Comparison of ENCODE assay signal across 8 cellular contexts in the genomic region with DNA sequence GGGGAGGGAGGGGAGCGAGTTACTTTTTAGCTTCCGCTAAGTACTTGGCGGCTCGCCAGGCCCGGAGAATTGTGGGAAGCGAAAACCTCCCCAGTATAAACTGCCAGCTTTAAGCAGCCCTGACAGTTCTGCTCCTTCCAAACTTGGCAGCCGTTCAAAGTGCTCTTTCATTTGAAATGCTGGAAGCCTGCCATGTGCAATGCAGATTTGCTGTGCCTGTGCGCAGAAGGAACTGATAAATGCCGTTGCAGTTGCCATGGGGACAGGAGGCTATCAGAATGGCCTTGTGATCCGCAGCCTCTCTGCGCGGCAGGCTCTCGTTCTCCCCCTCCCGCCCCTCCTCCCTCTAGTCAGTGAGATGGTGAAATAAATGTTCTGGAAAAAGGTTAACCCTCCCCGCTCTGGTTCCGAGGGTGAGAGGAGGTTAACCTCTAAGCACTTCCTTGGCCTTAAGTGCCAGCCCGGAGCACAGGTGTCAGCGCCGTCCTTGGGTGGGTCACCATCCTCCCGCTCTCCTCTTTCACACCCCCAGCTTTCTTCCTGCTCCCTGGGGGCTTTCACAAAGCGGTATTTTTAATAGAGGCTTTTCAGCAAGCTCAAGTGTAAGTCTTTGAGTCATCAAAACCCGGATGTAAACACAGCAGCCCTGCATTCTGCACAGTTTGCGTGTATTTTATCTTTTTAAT. TPM values are rescaled to one million over a fixed set of nuclear protein-coding genes. Genes with fewer than 3 reads are reported as not detected.
DNase-seq lines count a peak whose midpoint lies in the region; ATAC-seq and TF ChIP-seq lines count a peak whose summit lies in the region.

No MANE protein-coding gene starts in this region.

- no peaks in the 10 kb centered on the region for H3K36me3 ChIP-seq in BE2C

- no peaks in the 10 kb centered on the region for H3K27me3 ChIP-seq in BE2C

- ATAC-seq in GM19395 (IDR thresholded peaks at IDR 0.05; ENCODE audit: unreplicated experiment) (peak; percentile 61), HG03565 (IDR thresholded peaks at IDR 0.05; ENCODE audit: unreplicated experiment) (peak; percentile 52)

- peak overlapping the region; percentile 38 for H3K4me3 ChIP-seq in BE2C (ENCODE audit: low read depth, low read length)
- no peak overlapping the region for H3K4me3 ChIP-seq in lower leg skin (ENCODE audit: low read depth, poor library complexity, severe bottlenecking)

- peaks cover 68% of the 10 kb centered on the region for H3K4me1 ChIP-seq in BE2C

- TF ChIP-seq CTCF in BE2C (IDR thresholded peaks at IDR 0.05; ENCODE audit: low read depth, low read length), result no peak
- no peak for TF ChIP-seq CTCF in lower leg skin (IDR thresholded peaks at IDR 0.05)

- intact Hi-C loops in lower leg skin (cut with DNase I; ENCODE audit: low total_unique reads), result no loop called here

- TF ChIP-seq POLR2A in lower leg skin (IDR thresholded peaks at IDR 0.05), result no peak

- WGBS in lower leg skin, 2 donors, result 0 to 1% methylated on average over 23 of the region's 23 CpGs

- no peaks in the 10 kb centered on the region for H3K9me3 ChIP-seq in BE2C

- peak; percentile 100 for DNase-seq in BE2C
- peak; percentile 99 for DNase-seq in NCI-H748 treated with DMSO at 0.1 percent for 48 hours (lab: John Stamatoyannopoulos, UW)
- DNase-seq in activated CD4-positive, alpha-beta T cell treated with anti-CD3 and anti-CD28 coated beads, Interleukin-2, amount 50 U/mL, for 4 hours, result peak; percentile 95 to 96
- DNase-seq in dermis microvascular lymphatic vessel endothelial cell (ENCODE audit: low read depth in 2 of 2), result peak; percentile 99
- DNase-seq in lower leg skin (ENCODE audit: low spot score in 2 of 2), result peak; percentile 99 to 100
- DNase-seq in stimulated activated CD4-positive, alpha-beta T cell treated with anti-CD3 and anti-CD28 coated beads, Interleukin-4, amount 100 ng/mL, for 4 hours, result peak; percentile 94

RNA-seq across cellular contexts. Expression of gene IRF2BPL, which starts 11.9 kb away (rescaled TPM):
- 148 TPM for polyA plus RNA-seq in BE2C (2012; ENCODE audit: insufficient read depth, insufficient read length, low read depth)
- total RNA-seq in dermis microvascular lymphatic vessel endothelial cell (7.6 and 8.2 TPM in 2 replicates), lower leg skin (100 to 1,000 TPM in 1 of 4 donors, 10 to 100 TPM in 3; 64.5 to 100 (median 94.0) TPM)

RNA-seq across cellular contexts. Expression of gene CIPC, which starts 57.6 kb away (rescaled TPM):
- 28.9 TPM for polyA plus RNA-seq in BE2C (2012; ENCODE audit: insufficient read depth, insufficient read length, low read depth)
- total RNA-seq in dermis microvascular lymphatic vessel endothelial cell, result 7.2 and 11.0 TPM in 2 replicates
- 10 to 100 TPM; 36.6 to 60.0 (median 52.1) TPM for total RNA-seq in lower leg skin
